In the genomic region with DNA sequence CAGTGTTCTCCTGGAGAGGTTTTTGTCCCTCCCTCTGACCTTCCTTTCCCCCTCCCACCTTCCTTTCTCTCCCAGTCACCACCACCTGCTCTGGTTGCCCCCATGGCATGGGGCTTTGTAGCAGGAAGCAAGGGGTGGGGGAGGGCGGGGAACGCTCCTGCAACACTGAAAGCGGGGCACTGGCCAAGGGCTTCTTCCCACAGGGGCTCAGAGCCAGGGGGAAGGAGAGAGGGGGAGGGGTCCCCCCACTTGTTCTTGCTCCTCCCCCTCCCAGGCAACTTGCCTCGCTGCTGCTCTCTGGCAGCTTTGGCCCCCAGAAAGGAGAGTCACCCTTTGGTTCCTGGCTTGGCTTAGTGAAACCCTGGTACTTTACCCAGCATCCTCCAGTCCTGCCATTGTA, we compare ENCODE assay signal across 2 cellular contexts.
TF ChIP-seq lines count a peak whose summit lies in the region.

No MANE protein-coding gene starts in this region.

TF ChIP-seq in GM23338, 12 proteins besides CTCF, POLR2A, EP300 and RAD21 (continued from another document):
- TF ChIP-seq JUNB (IDR thresholded peaks at IDR 0.05; ENCODE audit: unreplicated experiment) (no peak), NANOG (IDR thresholded peaks at IDR 0.05; ENCODE audit: borderline replicate concordance) (no peak)
TF ChIP-seq in GM23338: peak in this region for 0.

TF ChIP-seq in H1, 55 proteins besides CTCF, POLR2A, EP300 and RAD21 (continued from another document):
- TF ChIP-seq, protein P1, sequence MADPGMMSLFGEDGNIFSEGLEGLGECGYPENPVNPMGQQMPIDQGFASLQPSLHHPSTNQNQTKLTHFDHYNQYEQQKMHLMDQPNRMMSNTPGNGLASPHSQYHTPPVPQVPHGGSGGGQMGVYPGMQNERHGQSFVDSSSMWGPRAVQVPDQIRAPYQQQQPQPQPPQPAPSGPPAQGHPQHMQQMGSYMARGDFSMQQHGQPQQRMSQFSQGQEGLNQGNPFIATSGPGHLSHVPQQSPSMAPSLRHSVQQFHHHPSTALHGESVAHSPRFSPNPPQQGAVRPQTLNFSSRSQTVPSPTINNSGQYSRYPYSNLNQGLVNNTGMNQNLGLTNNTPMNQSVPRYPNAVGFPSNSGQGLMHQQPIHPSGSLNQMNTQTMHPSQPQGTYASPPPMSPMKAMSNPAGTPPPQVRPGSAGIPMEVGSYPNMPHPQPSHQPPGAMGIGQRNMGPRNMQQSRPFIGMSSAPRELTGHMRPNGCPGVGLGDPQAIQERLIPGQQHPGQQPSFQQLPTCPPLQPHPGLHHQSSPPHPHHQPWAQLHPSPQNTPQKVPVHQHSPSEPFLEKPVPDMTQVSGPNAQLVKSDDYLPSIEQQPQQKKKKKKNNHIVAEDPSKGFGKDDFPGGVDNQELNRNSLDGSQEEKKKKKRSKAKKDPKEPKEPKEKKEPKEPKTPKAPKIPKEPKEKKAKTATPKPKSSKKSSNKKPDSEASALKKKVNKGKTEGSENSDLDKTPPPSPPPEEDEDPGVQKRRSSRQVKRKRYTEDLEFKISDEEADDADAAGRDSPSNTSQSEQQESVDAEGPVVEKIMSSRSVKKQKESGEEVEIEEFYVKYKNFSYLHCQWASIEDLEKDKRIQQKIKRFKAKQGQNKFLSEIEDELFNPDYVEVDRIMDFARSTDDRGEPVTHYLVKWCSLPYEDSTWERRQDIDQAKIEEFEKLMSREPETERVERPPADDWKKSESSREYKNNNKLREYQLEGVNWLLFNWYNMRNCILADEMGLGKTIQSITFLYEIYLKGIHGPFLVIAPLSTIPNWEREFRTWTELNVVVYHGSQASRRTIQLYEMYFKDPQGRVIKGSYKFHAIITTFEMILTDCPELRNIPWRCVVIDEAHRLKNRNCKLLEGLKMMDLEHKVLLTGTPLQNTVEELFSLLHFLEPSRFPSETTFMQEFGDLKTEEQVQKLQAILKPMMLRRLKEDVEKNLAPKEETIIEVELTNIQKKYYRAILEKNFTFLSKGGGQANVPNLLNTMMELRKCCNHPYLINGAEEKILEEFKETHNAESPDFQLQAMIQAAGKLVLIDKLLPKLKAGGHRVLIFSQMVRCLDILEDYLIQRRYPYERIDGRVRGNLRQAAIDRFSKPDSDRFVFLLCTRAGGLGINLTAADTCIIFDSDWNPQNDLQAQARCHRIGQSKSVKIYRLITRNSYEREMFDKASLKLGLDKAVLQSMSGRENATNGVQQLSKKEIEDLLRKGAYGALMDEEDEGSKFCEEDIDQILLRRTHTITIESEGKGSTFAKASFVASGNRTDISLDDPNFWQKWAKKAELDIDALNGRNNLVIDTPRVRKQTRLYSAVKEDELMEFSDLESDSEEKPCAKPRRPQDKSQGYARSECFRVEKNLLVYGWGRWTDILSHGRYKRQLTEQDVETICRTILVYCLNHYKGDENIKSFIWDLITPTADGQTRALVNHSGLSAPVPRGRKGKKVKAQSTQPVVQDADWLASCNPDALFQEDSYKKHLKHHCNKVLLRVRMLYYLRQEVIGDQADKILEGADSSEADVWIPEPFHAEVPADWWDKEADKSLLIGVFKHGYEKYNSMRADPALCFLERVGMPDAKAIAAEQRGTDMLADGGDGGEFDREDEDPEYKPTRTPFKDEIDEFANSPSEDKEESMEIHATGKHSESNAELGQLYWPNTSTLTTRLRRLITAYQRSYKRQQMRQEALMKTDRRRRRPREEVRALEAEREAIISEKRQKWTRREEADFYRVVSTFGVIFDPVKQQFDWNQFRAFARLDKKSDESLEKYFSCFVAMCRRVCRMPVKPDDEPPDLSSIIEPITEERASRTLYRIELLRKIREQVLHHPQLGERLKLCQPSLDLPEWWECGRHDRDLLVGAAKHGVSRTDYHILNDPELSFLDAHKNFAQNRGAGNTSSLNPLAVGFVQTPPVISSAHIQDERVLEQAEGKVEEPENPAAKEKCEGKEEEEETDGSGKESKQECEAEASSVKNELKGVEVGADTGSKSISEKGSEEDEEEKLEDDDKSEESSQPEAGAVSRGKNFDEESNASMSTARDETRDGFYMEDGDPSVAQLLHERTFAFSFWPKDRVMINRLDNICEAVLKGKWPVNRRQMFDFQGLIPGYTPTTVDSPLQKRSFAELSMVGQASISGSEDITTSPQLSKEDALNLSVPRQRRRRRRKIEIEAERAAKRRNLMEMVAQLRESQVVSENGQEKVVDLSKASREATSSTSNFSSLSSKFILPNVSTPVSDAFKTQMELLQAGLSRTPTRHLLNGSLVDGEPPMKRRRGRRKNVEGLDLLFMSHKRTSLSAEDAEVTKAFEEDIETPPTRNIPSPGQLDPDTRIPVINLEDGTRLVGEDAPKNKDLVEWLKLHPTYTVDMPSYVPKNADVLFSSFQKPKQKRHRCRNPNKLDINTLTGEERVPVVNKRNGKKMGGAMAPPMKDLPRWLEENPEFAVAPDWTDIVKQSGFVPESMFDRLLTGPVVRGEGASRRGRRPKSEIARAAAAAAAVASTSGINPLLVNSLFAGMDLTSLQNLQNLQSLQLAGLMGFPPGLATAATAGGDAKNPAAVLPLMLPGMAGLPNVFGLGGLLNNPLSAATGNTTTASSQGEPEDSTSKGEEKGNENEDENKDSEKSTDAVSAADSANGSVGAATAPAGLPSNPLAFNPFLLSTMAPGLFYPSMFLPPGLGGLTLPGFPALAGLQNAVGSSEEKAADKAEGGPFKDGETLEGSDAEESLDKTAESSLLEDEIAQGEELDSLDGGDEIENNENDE (IDR thresholded peaks at IDR 0.05; ENCODE audit: insufficient replicate concordance, low read length), result no peak
- TF ChIP-seq, protein P2, sequence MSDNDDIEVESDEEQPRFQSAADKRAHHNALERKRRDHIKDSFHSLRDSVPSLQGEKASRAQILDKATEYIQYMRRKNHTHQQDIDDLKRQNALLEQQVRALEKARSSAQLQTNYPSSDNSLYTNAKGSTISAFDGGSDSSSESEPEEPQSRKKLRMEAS (IDR thresholded peaks at IDR 0.05), result no peak
